ENCODE assay signal across 21 cellular contexts in the genomic region with DNA sequence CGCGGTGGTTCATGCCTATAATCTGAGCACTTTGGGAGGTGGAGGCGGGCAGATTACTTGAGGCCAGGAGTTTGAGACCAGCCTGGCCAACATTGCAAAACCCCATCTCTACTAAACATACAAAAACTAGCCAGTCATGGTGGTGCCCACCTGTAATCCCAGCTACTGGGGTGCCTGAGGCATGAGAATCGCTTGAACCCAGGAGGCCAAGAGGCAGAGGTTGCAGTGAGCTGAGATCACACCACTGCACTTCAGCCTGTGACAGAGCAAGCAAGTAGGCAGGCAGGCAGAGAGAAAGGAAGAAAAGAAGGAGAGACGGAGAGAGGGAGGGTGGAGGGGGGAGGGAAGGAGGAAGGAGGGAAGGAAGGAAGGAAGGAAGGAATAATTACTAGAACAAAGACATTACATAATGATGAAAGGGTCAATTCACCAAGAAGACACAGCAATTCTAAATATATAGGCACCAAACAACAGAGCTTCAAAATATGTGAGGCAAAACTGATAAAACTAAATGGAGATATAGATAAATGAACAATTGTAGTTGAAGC. TPM values are rescaled to one million over a fixed set of nuclear protein-coding genes. Genes with fewer than 3 reads are reported as not detected.
DNase-seq lines count a peak whose midpoint lies in the region; ATAC-seq, FAIRE-seq and TF ChIP-seq lines count a peak whose summit lies in the region.
"Had no signal": no experiment of that assay in that cellular context is flagged by ENCODE, and none has a peak within 500 bp of the region (broad histone marks: within the 10 kb centered on the region; RNA-seq: fewer than 3 reads in every experiment).

No MANE protein-coding gene starts in this region.

- H3K4me2 ChIP-seq in K562 (ENCODE audit: insufficient read depth, low read length) (no peak overlapping the region), endothelial cell of umbilical vein (ENCODE audit: insufficient read depth, low read length) (peak overlapping the region; percentile 1)
- H3K4me2 ChIP-seq: A549 had no signal

- TF ChIP-seq EP300 in K562 (IDR thresholded peaks at IDR 0.05; ENCODE audit: low read length) = no peak

- no peak overlapping the region for H3K4me3 Mint-ChIP-seq in activated T-cell treated with anti-CD3 and anti-CD28 coated beads, Interleukin-2, amount 50 U/mL, for 72 hours
- H3K4me3 Mint-ChIP-seq: CD4-positive, alpha-beta T cell had no signal

- no peaks in the 10 kb centered on the region for H4K20me1 ChIP-seq in K562 (replicated peaks; ENCODE audit: control insufficient read depth, insufficient read depth, low read length)
- no peaks in the 10 kb centered on the region for H4K20me1 ChIP-seq in endothelial cell of umbilical vein (replicated peaks; ENCODE audit: control insufficient read depth, extremely low read depth, insufficient read depth, low read length)

- POLR2A ChIA-PET in K562 (lab: Yijun Ruan, JAX) (interaction anchor here (0.6 to 1.8 kb wide), 9 partner anchors 10 to 33 kb away, joined by 3 to 12 read pairs (median 3); no protein-coding TSS in a partner anchor), endothelial cell of umbilical vein (lab: Charles Lee) (no interaction called here)

- H2AFZ ChIP-seq in K562 (ENCODE audit: low read depth, low read length) = no peak overlapping the region
- peak overlapping the region; percentile 41 for H2AFZ ChIP-seq in endothelial cell of umbilical vein (ENCODE audit: low read depth, low read length)
- H2AFZ ChIP-seq: GM23248 had no signal

- H3K9me3 ChIP-seq in K562 (replicated peaks; ENCODE audit: control insufficient read depth, insufficient read depth, low read depth, low read length) (no peaks in the 10 kb centered on the region), endothelial cell of umbilical vein (replicated peaks; ENCODE audit: control insufficient read depth, insufficient read depth, low read length) (no peaks in the 10 kb centered on the region)
- H3K9me3 ChIP-seq: A549, Caco-2 had no signal

- peaks cover 6% of the 10 kb centered on the region for H3K27me3 Mint-ChIP-seq in activated T-cell treated with anti-CD3 and anti-CD28 coated beads, Interleukin-2, amount 50 U/mL, for 72 hours (ENCODE audit: low read depth)

- TF ChIP-seq CTCF in K562 (IDR thresholded peaks at IDR 0.05 in 2 of 3, conservative IDR thresholded peaks at IDR 0.05 in 1 of 3; ENCODE audit: insufficient read depth in 2 of 3, low read depth in 1 of 3, low read length in 3 of 3) = no peak
- TF ChIP-seq CTCF in endothelial cell of umbilical vein (IDR thresholded peaks at IDR 0.05; ENCODE audit: extremely low read depth in 1 of 2, insufficient read depth in 1 of 2, low read depth in 1 of 2, low read length in 2 of 2) = no peak

- BruUV-seq in K562 (replicated peaks; lab: Mats Ljungman, UMichigan) (no TSS peak), endothelial cell of umbilical vein (replicated peaks; lab: Mats Ljungman, UMichigan) (no TSS peak)

- in situ Hi-C loops in K562 (cut with MboI) = no loop called here

- TF ChIP-seq POLR2A in K562 (conservative IDR thresholded peaks at IDR 0.05) = no peak
- TF ChIP-seq POLR2A in endothelial cell of umbilical vein (IDR thresholded peaks at IDR 0.05; ENCODE audit: low read depth, low read length) = no peak

- no peak overlapping the region for H3K27ac Mint-ChIP-seq in activated T-cell treated with anti-CD3 and anti-CD28 coated beads, Interleukin-2, amount 50 U/mL, for 72 hours
- H3K27ac Mint-ChIP-seq: CD4-positive, alpha-beta T cell had no signal

- H3K27ac ChIP-seq in K562 (ENCODE audit: extremely low read depth, low read depth, low read length) (no peak overlapping the region), endothelial cell of umbilical vein (ENCODE audit: insufficient read depth, low read depth, low read length) (no peak overlapping the region)
- H3K27ac ChIP-seq: 22Rv1, A549, C4-2B, GM23248 had no signal

- H3K9me3 Mint-ChIP-seq in activated T-cell treated with anti-CD3 and anti-CD28 coated beads, Interleukin-2, amount 50 U/mL, for 72 hours = no peaks in the 10 kb centered on the region
- H3K9me3 Mint-ChIP-seq: CD4-positive, alpha-beta T cell had no signal

- CTCF ChIA-PET in K562 (lab: Yijun Ruan, JAX; ENCODE audit: low intra/inter-chr PET ratio) (no interaction called here), endothelial cell of umbilical vein (lab: Charles Lee) (interaction anchor here (1.6 kb wide), 1 partner anchor 17 kb away, joined by 4 read pairs; no protein-coding TSS in a partner anchor)

- TF ChIP-seq RAD21 in K562 (CRISPR knock-in tag; conservative IDR thresholded peaks at IDR 0.05 in 1 of 2, IDR thresholded peaks at IDR 0.05 in 1 of 2) = no peak

- H3K27me3 ChIP-seq in K562 (ENCODE audit: control insufficient read depth in 2 of 2, insufficient read depth in 2 of 2, low read length in 2 of 2) (peaks cover 52 to 57% of the 10 kb centered on the region in 2 experiments), endothelial cell of umbilical vein (ENCODE audit: control insufficient read depth in 2 of 2, insufficient read depth in 2 of 2, low read length in 2 of 2) (no peaks in the 10 kb centered on the region)

- H3K79me2 ChIP-seq in K562 (ENCODE audit: control insufficient read depth, insufficient read depth, low read length) (no peaks in the 10 kb centered on the region), endothelial cell of umbilical vein (ENCODE audit: control insufficient read depth, insufficient read depth, low read length) (no peaks in the 10 kb centered on the region)

- dilution Hi-C loops in endothelial cell of umbilical vein (cut with MboI; ENCODE audit: extremely low pct_ligation_motif_present, low sequenced_read_pairs) = no loop called here

- ATAC-seq in K562 (peak; percentile 11; the same call in 1 of the 3 replicates), HG03439 (IDR thresholded peaks at IDR 0.05; ENCODE audit: unreplicated experiment) (no peak)
- no peak for ATAC-seq in activated T-cell treated with anti-CD3 and anti-CD28 coated beads, Interleukin-2, amount 50 U/mL, for 72 hours (replicated peaks in 1 of 2)
- ATAC-seq: A549, HCT116 had no signal

- H3K9ac ChIP-seq in K562 (ENCODE audit: insufficient read depth in 1 of 2, low read depth in 2 of 2, low read length in 2 of 2) (no peak overlapping the region), endothelial cell of umbilical vein (replicated peaks; ENCODE audit: extremely low read depth, insufficient read depth, low read length) (no peak overlapping the region)
- H3K9ac ChIP-seq: GM23248 had no signal

- peak; percentile 37 for DNase-seq in activated effector memory CD4-positive, alpha-beta T cell treated with anti-CD3 and anti-CD28 coated beads, Interleukin-2, amount 50 U/mL, for 16 hours
- DNase-seq in activated effector memory CD4-positive, alpha-beta T cell treated with Interleukin-2 at 50 U/mL for 16 hours = no peak
- DNase-seq in K562 (ENCODE audit: extremely low read depth in 1 of 4, low spot score in 3 of 4) (no peak), endothelial cell of umbilical vein (ENCODE audit: low read depth, low spot score) (no peak), NCI-H345 (lab: John Stamatoyannopoulos, UW) (no peak)
- no peak for DNase-seq in activated T-cell treated with anti-CD3 and anti-CD28 coated beads, Interleukin-2, amount 50 U/mL, for 72 hours
- DNase-seq: AML-193; Caco-2; CD4-positive, alpha-beta T cell; GDM1; GM23248; H7 had no signal

- H3K4me3 ChIP-seq in K562 (no peak overlapping the region), endothelial cell of umbilical vein (replicated peaks in 1 of 3; ENCODE audit: insufficient read depth in 1 of 3, low read depth in 1 of 3, low read length in 3 of 3) (no peak overlapping the region)
- H3K4me3 ChIP-seq: A549, GM23248 had no signal

- FAIRE-seq in K562 (lab: Jason Lieb, UNC) = no peak
- no peak for FAIRE-seq in endothelial cell of umbilical vein (lab: Jason Lieb, UNC)
- FAIRE-seq: A549, D721Med, GM12892, GM18507 had no signal

- no peaks in the 10 kb centered on the region for H3K4me1 ChIP-seq in K562 (replicated peaks in 1 of 2; ENCODE audit: control insufficient read depth in 2 of 2, insufficient read depth in 2 of 2, low read length in 2 of 2)
- H3K4me1 ChIP-seq in endothelial cell of umbilical vein (ENCODE audit: control insufficient read depth, extremely low read depth, insufficient read depth, low read length) = peaks cover 31% of the 10 kb centered on the region
- H3K4me1 ChIP-seq: A549, Caco-2 had no signal

- H3K36me3 ChIP-seq in K562 (ENCODE audit: control insufficient read depth, insufficient read depth, low read length) (no peaks in the 10 kb centered on the region), endothelial cell of umbilical vein (ENCODE audit: control insufficient read depth in 2 of 2, extremely low read depth in 1 of 2, insufficient read depth in 2 of 2, low read length in 2 of 2) (no peaks in the 10 kb centered on the region)

- intact Hi-C loops in K562 (cut with micrococcal nuclease) = no loop called here
- intact Hi-C loops in endothelial cell of umbilical vein (cut with micrococcal nuclease) = no loop called here

- H3K36me3 Mint-ChIP-seq in activated T-cell treated with anti-CD3 and anti-CD28 coated beads, Interleukin-2, amount 50 U/mL, for 72 hours (ENCODE audit: insufficient read depth in 2 of 2) = no peaks in the 10 kb centered on the region

- no peaks in the 10 kb centered on the region for H3K4me1 Mint-ChIP-seq in activated T-cell treated with anti-CD3 and anti-CD28 coated beads, Interleukin-2, amount 50 U/mL, for 72 hours (ENCODE audit: low read depth)

- 33% methylated on average over 5 of the region's 5 CpGs for WGBS in K562 (ENCODE audit: insufficient coverage, low coverage, missing lambda C conversion rate)

- H3K9me1 ChIP-seq in K562 (ENCODE audit: control insufficient read depth, insufficient read depth, low read length) = no peaks in the 10 kb centered on the region
- no peaks in the 10 kb centered on the region for H3K9me1 ChIP-seq in endothelial cell of umbilical vein (replicated peaks; ENCODE audit: control insufficient read depth, extremely low read depth, insufficient read depth, low read length)

RNA-seq across cellular contexts. Expression of a gene that starts 13.8 kb away (rescaled TPM):
- total RNA-seq in K562 (2011; cell fraction: chromatin; rRNA removed; ENCODE audit: low replicate concordance) = not detected in 2 replicates
- total RNA-seq in K562 (2011; cell fraction: nucleolus; rRNA removed) = not detected in 2 replicates
- total RNA-seq in K562 (2011; cell fraction: nucleoplasm; rRNA removed) = not detected in 2 replicates
- not detected in 2 replicates for total RNA-seq in K562 (2014; rRNA removed)
- total RNA-seq in K562 (2014; rRNA removed; fragmentation: Illumina TruSeq; extraction: Trizol) = not detected in 2 replicates
- not detected in 2 replicates for total RNA-seq in K562 (2015; rRNA removed; fragmentation: Illumina TruSeq; extraction: Trizol)
- 0.16 and 0.20 TPM in 2 replicates for total RNA-seq in K562 (2021)
- polyA plus RNA-seq in K562 (2011; rRNA removed) = not detected in 2 replicates
- polyA plus RNA-seq in K562 (2011; cell fraction: cytosol; rRNA removed) = not detected in 2 replicates
- not detected in 2 replicates for polyA plus RNA-seq in K562 (2011; cell fraction: nucleus; rRNA removed)
- 0.08 and 0.18 TPM in 2 replicates for polyA plus RNA-seq in K562 (2012)
- polyA plus RNA-seq in K562 (2014; fragmentation: Illumina TruSeq; extraction: Trizol) = not detected in 2 replicates
- not detected for polyA plus RNA-seq in K562 (2014; fragmentation: Nextera tagmentation; extraction: Ambion mirVana)
- polyA plus RNA-seq in K562 (2014; rRNA removed) = not detected in 2 replicates
- not detected in 2 replicates for polyA minus RNA-seq in K562 (2011; rRNA and poly(A)+ RNA removed)
- polyA minus RNA-seq in K562 (2011; cell fraction: cytosol; rRNA and poly(A)+ RNA removed) = not detected in 2 replicates
- not detected in 2 replicates for polyA minus RNA-seq in K562 (2011; cell fraction: nucleus; rRNA and poly(A)+ RNA removed)
- 165 and 198 TPM in 2 replicates for total RNA-seq in endothelial cell of umbilical vein
- polyA plus RNA-seq in endothelial cell of umbilical vein = 252 and 295 TPM in 2 replicates
- 89.2 and 151 TPM in 2 replicates for polyA plus RNA-seq in endothelial cell of umbilical vein (2011; cell fraction: cytosol; rRNA removed)
- polyA plus RNA-seq in endothelial cell of umbilical vein (2011; cell fraction: nucleus; rRNA removed) = 50.1 and 55.8 TPM in 2 replicates
- polyA plus RNA-seq in endothelial cell of umbilical vein (2012) = 50.1 and 57.2 TPM in 2 replicates
- 41.2 and 60.9 TPM in 2 replicates for polyA minus RNA-seq in endothelial cell of umbilical vein
- polyA minus RNA-seq in endothelial cell of umbilical vein (2011; cell fraction: cytosol; rRNA and poly(A)+ RNA removed) = not detected
- 17.7 and 35.2 TPM in 2 replicates for polyA minus RNA-seq in endothelial cell of umbilical vein (2011; cell fraction: nucleus; rRNA and poly(A)+ RNA removed)
- under 1 TPM; 0.30 to 0.36 TPM for total RNA-seq in activated T-cell treated with anti-CD3 and anti-CD28 coated beads, Interleukin-2, amount 50 U/mL, for 72 hours
- total RNA-seq: Caco-2; CD4-positive, alpha-beta T cell; GM23248; HT-29 had no signal
- polyA plus RNA-seq: A549, GM23248 had no signal

RNA-seq across cellular contexts. Expression of a gene that starts 58.3 kb away (rescaled TPM):
- 810 and 853 TPM in 2 replicates for total RNA-seq in K562 (2011; cell fraction: chromatin; rRNA removed; ENCODE audit: low replicate concordance)
- 339 and 346 TPM in 2 replicates for total RNA-seq in K562 (2011; cell fraction: nucleolus; rRNA removed)
- 307 and 398 TPM in 2 replicates for total RNA-seq in K562 (2011; cell fraction: nucleoplasm; rRNA removed)
- total RNA-seq in K562 (2014; rRNA removed) (415 and 450 TPM in 2 replicates), K562 (2014; rRNA removed; fragmentation: Illumina TruSeq; extraction: Trizol) (263 and 295 TPM in 2 replicates), K562 (2015; rRNA removed; fragmentation: Illumina TruSeq; extraction: Trizol) (239 and 251 TPM in 2 replicates), K562 (2021) (312 and 319 TPM in 2 replicates), endothelial cell of umbilical vein (40.6 and 44.7 TPM in 2 replicates)
- polyA plus RNA-seq in K562 (2011; rRNA removed) (580 and 584 TPM in 2 replicates), K562 (2014; fragmentation: Illumina TruSeq; extraction: Trizol) (412 and 430 TPM in 2 replicates), K562 (2014; fragmentation: Nextera tagmentation; extraction: Ambion mirVana) (100 to 1,000 TPM; 276 to 465 TPM), K562 (2014; rRNA removed) (410 and 427 TPM in 2 replicates), endothelial cell of umbilical vein (33.2 and 36.6 TPM in 2 replicates)
- 370 and 430 TPM in 2 replicates for polyA plus RNA-seq in K562 (2011; cell fraction: cytosol; rRNA removed)
- polyA plus RNA-seq in K562 (2011; cell fraction: nucleus; rRNA removed) = 642 and 944 TPM in 2 replicates
- 267 and 326 TPM in 2 replicates for polyA plus RNA-seq in K562 (2012)
- 415 and 540 TPM in 2 replicates for polyA minus RNA-seq in K562 (2011; rRNA and poly(A)+ RNA removed)
- 153 and 162 TPM in 2 replicates for polyA minus RNA-seq in K562 (2011; cell fraction: cytosol; rRNA and poly(A)+ RNA removed)
- polyA minus RNA-seq in K562 (2011; cell fraction: nucleus; rRNA and poly(A)+ RNA removed) = 185 and 445 TPM in 2 replicates
- polyA plus RNA-seq in endothelial cell of umbilical vein (2011; cell fraction: cytosol; rRNA removed) = 43.5 and 50.0 TPM in 2 replicates
- polyA plus RNA-seq in endothelial cell of umbilical vein (2011; cell fraction: nucleus; rRNA removed) = 72.3 and 91.0 TPM in 2 replicates
- polyA plus RNA-seq in endothelial cell of umbilical vein (2012) = 17.1 and 34.7 TPM in 2 replicates
- polyA minus RNA-seq in endothelial cell of umbilical vein = 32.7 and 40.4 TPM in 2 replicates
- polyA minus RNA-seq in endothelial cell of umbilical vein (2011; cell fraction: cytosol; rRNA and poly(A)+ RNA removed) = 25.7 TPM
- polyA minus RNA-seq in endothelial cell of umbilical vein (2011; cell fraction: nucleus; rRNA and poly(A)+ RNA removed) = 28.9 and 31.7 TPM in 2 replicates
- total RNA-seq in activated T-cell treated with anti-CD3 and anti-CD28 coated beads, Interleukin-2, amount 50 U/mL, for 72 hours = 100 to 1,000 TPM; 119 to 144 TPM

RNA-seq across cellular contexts. Expression of a gene that starts 59.0 kb away (rescaled TPM):
- 307 and 375 TPM in 2 replicates for total RNA-seq in K562 (2011; cell fraction: chromatin; rRNA removed; ENCODE audit: low replicate concordance)
- total RNA-seq in K562 (2011; cell fraction: nucleolus; rRNA removed) = 219 and 230 TPM in 2 replicates
- 278 and 374 TPM in 2 replicates for total RNA-seq in K562 (2011; cell fraction: nucleoplasm; rRNA removed)
- total RNA-seq in K562 (2014; rRNA removed) (238 and 290 TPM in 2 replicates), K562 (2014; rRNA removed; fragmentation: Illumina TruSeq; extraction: Trizol) (361 and 365 TPM in 2 replicates), K562 (2015; rRNA removed; fragmentation: Illumina TruSeq; extraction: Trizol) (330 and 363 TPM in 2 replicates), K562 (2021) (284 and 307 TPM in 2 replicates), endothelial cell of umbilical vein (122 and 127 TPM in 2 replicates)
- polyA plus RNA-seq in K562 (2011; rRNA removed) (428 and 564 TPM in 2 replicates), K562 (2014; fragmentation: Illumina TruSeq; extraction: Trizol) (551 and 645 TPM in 2 replicates), K562 (2014; fragmentation: Nextera tagmentation; extraction: Ambion mirVana) (100 to 1,000 TPM; 503 to 627 TPM), K562 (2014; rRNA removed) (321 and 446 TPM in 2 replicates), endothelial cell of umbilical vein (221 and 228 TPM in 2 replicates)
- polyA plus RNA-seq in K562 (2011; cell fraction: cytosol; rRNA removed) = 516 and 625 TPM in 2 replicates
- polyA plus RNA-seq in K562 (2011; cell fraction: nucleus; rRNA removed) = 577 and 723 TPM in 2 replicates
- 381 and 502 TPM in 2 replicates for polyA plus RNA-seq in K562 (2012)
- 432 and 439 TPM in 2 replicates for polyA minus RNA-seq in K562 (2011; rRNA and poly(A)+ RNA removed)
- polyA minus RNA-seq in K562 (2011; cell fraction: cytosol; rRNA and poly(A)+ RNA removed) = 143 and 172 TPM in 2 replicates
- polyA minus RNA-seq in K562 (2011; cell fraction: nucleus; rRNA and poly(A)+ RNA removed) = 99.8 and 195 TPM in 2 replicates
- polyA plus RNA-seq in endothelial cell of umbilical vein (2011; cell fraction: cytosol; rRNA removed) = 206 and 231 TPM in 2 replicates
- polyA plus RNA-seq in endothelial cell of umbilical vein (2011; cell fraction: nucleus; rRNA removed) = 165 and 194 TPM in 2 replicates
- polyA plus RNA-seq in endothelial cell of umbilical vein (2012) = 125 and 207 TPM in 2 replicates
- 288 and 289 TPM in 2 replicates for polyA minus RNA-seq in endothelial cell of umbilical vein
- 33.1 TPM for polyA minus RNA-seq in endothelial cell of umbilical vein (2011; cell fraction: cytosol; rRNA and poly(A)+ RNA removed)
- polyA minus RNA-seq in endothelial cell of umbilical vein (2011; cell fraction: nucleus; rRNA and poly(A)+ RNA removed) = 77.9 and 102 TPM in 2 replicates
- 10 to 100 TPM; 68.3 to 78.6 TPM for total RNA-seq in activated T-cell treated with anti-CD3 and anti-CD28 coated beads, Interleukin-2, amount 50 U/mL, for 72 hours

Comparison
In these comparisons a context has a peak if more than half of its experiments do, and no peak if none do; other contexts are left out.
1. RNA of a gene that starts 13.8 kb away (total RNA-seq): 165 to 198 TPM in endothelial cell of umbilical vein; 0.30 to 0.36 TPM in activated T-cell treated with anti-CD3 and anti-CD28 coated beads, Interleukin-2, amount 50 U/mL, for 72 hours and 0.16 to 0.20 TPM in K562; every median in the first group is over 100 times any median in the second.